In genomic region chr2:142586693-142587432, GRCh38 we compare ENCODE assay signal across 19 cellular contexts.
DNase-seq lines count a peak whose midpoint lies in the region; ATAC-seq and TF ChIP-seq lines count a peak whose summit lies in the region.
"Had no signal": no experiment of that assay in that cellular context is flagged by ENCODE, and none has a peak within 500 bp of the region (broad histone marks: within the 10 kb centered on the region; RNA-seq: fewer than 3 reads in every experiment).

No MANE protein-coding gene starts in this region.

- H3K4me1 ChIP-seq in OCI-LY7 (ENCODE audit: insufficient read depth, low read length, poor library complexity, severe bottlenecking) (peaks cover 8% of the 10 kb centered on the region), transverse colon (no peaks in the 10 kb centered on the region), A673 (ENCODE audit: insufficient read depth, low read length, poor library complexity, severe bottlenecking) (peaks cover 10% of the 10 kb centered on the region)

- H3K4me2 ChIP-seq in OCI-LY7 (ENCODE audit: low read length): peak overlapping the region; percentile 5; the same call in 1 of the 2 replicates

- no peaks in the 10 kb centered on the region for H3K9me3 ChIP-seq in OCI-LY7 (ENCODE audit: low read length)
- no peaks in the 10 kb centered on the region for H3K9me3 ChIP-seq in transverse colon
- no peaks in the 10 kb centered on the region for H3K9me3 ChIP-seq in A673 (ENCODE audit: low read depth, low read length, poor library complexity, severe bottlenecking)

- ATAC-seq in left lobe of liver: peak; percentile 58
- ATAC-seq: activated naive CD8-positive, alpha-beta T cell treated with anti-CD3 and anti-CD28 coated beads, Interleukin-2, amount 50 U/mL, for 24 hours; natural killer cell treated with Interleukin-12 subunit alpha and Interleukin-12 subunit beta and Interleukin-15 and Interleukin-18, amount 100 ng/mL, for 72 hours; stimulated activated naive CD8-positive, alpha-beta T cell treated with anti-CD3 and anti-CD28 coated beads, Interleukin-15, amount 100 ng/mL, for 72 hours; T-helper 17 cell had no signal

- CTCF ChIA-PET in OCI-LY7 (lab: Charles Lee; ENCODE audit: unreplicated experiment): no interaction called here
- CTCF ChIA-PET in A673 (lab: Charles Lee): no interaction called here

- no peaks in the 10 kb centered on the region for H4K20me1 ChIP-seq in OCI-LY7 (ENCODE audit: insufficient read depth, low read length)

- H3K27me3 ChIP-seq in transverse colon: no peaks in the 10 kb centered on the region
- H3K27me3 ChIP-seq in A673 (replicated peaks; ENCODE audit: insufficient read depth, low read depth, low read length, poor library complexity): no peaks in the 10 kb centered on the region

- no peaks in the 10 kb centered on the region for H3K9me2 ChIP-seq in OCI-LY7 (ENCODE audit: insufficient read depth, low read length)

- H3K4me3 ChIP-seq in OCI-LY7 (ENCODE audit: low read depth, low read length, poor library complexity, severe bottlenecking): no peak overlapping the region
- no peak overlapping the region for H3K4me3 ChIP-seq in transverse colon
- no peak overlapping the region for H3K4me3 ChIP-seq in A673 (ENCODE audit: low read depth, low read length, poor library complexity, severe bottlenecking)
- H3K4me3 ChIP-seq: lung had no signal

- H3K79me2 ChIP-seq in OCI-LY7 (ENCODE audit: insufficient read depth, low read depth, low read length): no peaks in the 10 kb centered on the region

- intact Hi-C loops in OCI-LY7 (cut with micrococcal nuclease; ENCODE audit: unreplicated experiment) (no loop called here), transverse colon (cut with DNase I; ENCODE audit: low total_unique reads) (no loop called here), A673 (cut with micrococcal nuclease; ENCODE audit: unreplicated experiment) (no loop called here)

- DNase-seq in SKM-1 treated with dmso at 0.1 percent for 144 hours (lab: John Stamatoyannopoulos, UW; ENCODE audit: unreplicated experiment) (peak; percentile 12), SKM-1 (lab: John Stamatoyannopoulos, UW; ENCODE audit: unreplicated experiment) (no peak), OCI-LY7 (ENCODE audit: low spot score) (peak; percentile 39), left lobe of liver (ENCODE audit: low spot score) (peak; percentile 61), transverse colon (no peak), cerebellum (ENCODE audit: low spot score) (no peak), A673 (ENCODE audit: low spot score) (no peak), GM19238 (ENCODE audit: insufficient read length, low spot score) (no peak)
- DNase-seq: activated CD4-positive, CD25-positive, alpha-beta regulatory T cell treated with anti-CD3 and anti-CD28 coated beads, Interleukin-2, amount 50 U/mL, for 72 hours; activated naive CD8-positive, alpha-beta T cell treated with anti-CD3 and anti-CD28 coated beads, Interleukin-2, amount 50 U/mL, for 24 hours; CD8-positive, alpha-beta memory T cell; effector CD4-positive, alpha-beta T cell; glutamatergic neuron; NCI-H2171; NCI-H82; stimulated activated naive CD8-positive, alpha-beta T cell treated with anti-CD3 and anti-CD28 coated beads, Interleukin-15, amount 100 ng/mL, for 72 hours; T-helper 17 cell had no signal

- WGBS in transverse colon (ENCODE audit: low coverage in 1 of 2), 2 donors: 50 to 69% methylated on average over 2 to 5 of the region's 5 CpGs

- BruUV-seq in OCI-LY7 (replicated peaks; lab: Mats Ljungman, UMichigan) (no TSS peak), A673 (replicated peaks; lab: Mats Ljungman, UMichigan) (no TSS peak)

- no peak overlapping the region for H3K27ac ChIP-seq in OCI-LY7 (ENCODE audit: low read depth, low read length, poor library complexity, severe bottlenecking)
- no peak overlapping the region for H3K27ac ChIP-seq in transverse colon
- no peak overlapping the region for H3K27ac ChIP-seq in A673 (ENCODE audit: low read depth, low read length, poor library complexity, severe bottlenecking)

- H3K36me3 ChIP-seq in OCI-LY7 (ENCODE audit: insufficient read depth, low read length) (no peaks in the 10 kb centered on the region), transverse colon (no peaks in the 10 kb centered on the region), A673 (ENCODE audit: insufficient read depth, low read length, poor library complexity, severe bottlenecking) (no peaks in the 10 kb centered on the region)

- POLR2A ChIA-PET in OCI-LY7 (lab: Charles Lee) (interaction anchor here (1.2 kb wide), 1 partner anchor 20 kb away, joined by 3 read pairs; no protein-coding TSS in a partner anchor), A673 (lab: Charles Lee; ENCODE audit: low non-redundant PET) (no interaction called here)

- no peak for TF ChIP-seq POLR2A in transverse colon (IDR thresholded peaks at IDR 0.05)

- TF ChIP-seq EP300 in transverse colon (IDR thresholded peaks at IDR 0.05; ENCODE audit: low read depth): no peak

- in situ Hi-C loops in transverse colon (cut with MboI; ENCODE audit: low pct_ligation_motif_present in 1 of 4, low pct_unique_long_range_greater_than_20kb in 1 of 4, low sequenced_read_pairs in 3 of 4): no loop called here

- no peak for TF ChIP-seq CTCF in OCI-LY7 (conservative IDR thresholded peaks at IDR 0.05; ENCODE audit: low read length)
- TF ChIP-seq CTCF in transverse colon (IDR thresholded peaks at IDR 0.05): no peak
- TF ChIP-seq CTCF in A673 (conservative IDR thresholded peaks at IDR 0.05; ENCODE audit: low read depth, low read length): no peak

- peak overlapping the region; percentile 93 for H2AFZ ChIP-seq in OCI-LY7 (ENCODE audit: low read length)

Comparison
In these comparisons a context has a peak if more than half of its experiments do, and no peak if none do; other contexts are left out.
1. DNase-seq: peak in SKM-1 treated with dmso at 0.1 percent for 144 hours (single experiment), OCI-LY7 (single experiment) and left lobe of liver (single experiment); none in SKM-1 (single experiment), transverse colon (single experiment), cerebellum (single experiment), A673 (single experiment) and GM19238 (single experiment).